8 cellular contexts compared by ENCODE assay signal in the genomic region with DNA sequence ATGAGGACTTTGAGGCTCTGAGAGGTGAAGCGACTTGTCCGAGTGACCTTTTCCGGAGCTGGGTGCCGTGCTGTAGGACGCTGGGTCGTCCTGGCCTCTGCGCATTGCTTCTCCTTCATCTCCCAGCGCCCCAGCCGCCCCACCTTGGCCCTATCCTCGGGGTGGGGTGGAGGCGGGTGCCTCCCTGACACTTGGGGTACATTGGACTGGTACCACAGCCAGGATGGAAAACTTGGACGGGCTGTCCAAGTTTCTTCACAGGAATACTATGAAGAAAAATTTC.
A peak's percentile ranks its signal among the peaks of the same experiment; 100 is the strongest.
DNase-seq lines count a peak whose midpoint lies in the region; ATAC-seq and TF ChIP-seq lines count a peak whose summit lies in the region.

No MANE protein-coding gene starts in this region.

- H3K9ac ChIP-seq in SK-N-MC (ENCODE audit: insufficient read length) = no peak overlapping the region

- DNase-seq in ELF-1 (ENCODE audit: low read depth, low spot score) = peak; percentile 31
- no peak for DNase-seq in SK-N-MC (ENCODE audit: low read depth, low spot score)
- DNase-seq in esophagus muscularis mucosa (ENCODE audit: extremely low spot score) = no peak
- no peak for DNase-seq in progenitor cell of endocrine pancreas (ENCODE audit: low spot score, unreplicated experiment)
- no peak for DNase-seq in GM19238 (ENCODE audit: insufficient read length, low spot score)
- DNase-seq in central memory CD4-positive, alpha-beta T cell = no peak

- no peak for TF ChIP-seq POLR2A in esophagus muscularis mucosa (IDR thresholded peaks at IDR 0.05; ENCODE audit: low read depth)

- TF ChIP-seq EP300 in esophagus muscularis mucosa (IDR thresholded peaks at IDR 0.05) = no peak

- peaks cover 10% of the 10 kb centered on the region for H3K4me1 Mint-ChIP-seq in progenitor cell of endocrine pancreas (ENCODE audit: low read depth)

- H3K4me1 ChIP-seq in esophagus muscularis mucosa = peaks cover 17 to 25% (median 21%) of the 10 kb centered on the region in 4 donors

- ATAC-seq in HG02759 (IDR thresholded peaks at IDR 0.05; ENCODE audit: unreplicated experiment) (no peak), GM19397 (IDR thresholded peaks at IDR 0.05; ENCODE audit: unreplicated experiment) (no peak)

- no peaks in the 10 kb centered on the region for H3K9me3 Mint-ChIP-seq in progenitor cell of endocrine pancreas (ENCODE audit: low read depth)

- H3K36me3 ChIP-seq in SK-N-MC (ENCODE audit: insufficient read depth, low read length) (no peaks in the 10 kb centered on the region), esophagus muscularis mucosa (no peaks in the 10 kb centered on the region)

- no peaks in the 10 kb centered on the region for H3K9me3 ChIP-seq in SK-N-MC (ENCODE audit: low read depth, low read length)
- no peaks in the 10 kb centered on the region for H3K9me3 ChIP-seq in esophagus muscularis mucosa

- TF ChIP-seq CTCF in esophagus muscularis mucosa (IDR thresholded peaks at IDR 0.05) (no peak), progenitor cell of endocrine pancreas (IDR thresholded peaks at IDR 0.05; ENCODE audit: unreplicated experiment) (no peak)

- H3K27ac ChIP-seq in SK-N-MC (no peak overlapping the region), esophagus muscularis mucosa (replicated peaks in 1 of 4) (no peak overlapping the region)

- H3K27me3 Mint-ChIP-seq in progenitor cell of endocrine pancreas = peaks cover 7% of the 10 kb centered on the region

- intact Hi-C loops in esophagus muscularis mucosa (cut with DNase I) = no loop called here

- peak overlapping the region; percentile 84 for H3K4me3 ChIP-seq in SK-N-MC
- peak overlapping the region; percentile 63 to 84 (median 72) for H3K4me3 ChIP-seq in esophagus muscularis mucosa

- peaks cover 6% of the 10 kb centered on the region for H3K36me3 Mint-ChIP-seq in progenitor cell of endocrine pancreas (ENCODE audit: insufficient read depth)

- 86% methylated on average over 12 of the region's 12 CpGs for WGBS in esophagus muscularis mucosa

- H3K27me3 ChIP-seq in esophagus muscularis mucosa = peaks cover 0 to 19% (median 0%) of the 10 kb centered on the region in 4 donors

- H3K4me3 Mint-ChIP-seq in progenitor cell of endocrine pancreas (ENCODE audit: low read depth) = no peak overlapping the region

- H3K27ac Mint-ChIP-seq in progenitor cell of endocrine pancreas = peak overlapping the region; percentile 96
